In the genomic region with DNA sequence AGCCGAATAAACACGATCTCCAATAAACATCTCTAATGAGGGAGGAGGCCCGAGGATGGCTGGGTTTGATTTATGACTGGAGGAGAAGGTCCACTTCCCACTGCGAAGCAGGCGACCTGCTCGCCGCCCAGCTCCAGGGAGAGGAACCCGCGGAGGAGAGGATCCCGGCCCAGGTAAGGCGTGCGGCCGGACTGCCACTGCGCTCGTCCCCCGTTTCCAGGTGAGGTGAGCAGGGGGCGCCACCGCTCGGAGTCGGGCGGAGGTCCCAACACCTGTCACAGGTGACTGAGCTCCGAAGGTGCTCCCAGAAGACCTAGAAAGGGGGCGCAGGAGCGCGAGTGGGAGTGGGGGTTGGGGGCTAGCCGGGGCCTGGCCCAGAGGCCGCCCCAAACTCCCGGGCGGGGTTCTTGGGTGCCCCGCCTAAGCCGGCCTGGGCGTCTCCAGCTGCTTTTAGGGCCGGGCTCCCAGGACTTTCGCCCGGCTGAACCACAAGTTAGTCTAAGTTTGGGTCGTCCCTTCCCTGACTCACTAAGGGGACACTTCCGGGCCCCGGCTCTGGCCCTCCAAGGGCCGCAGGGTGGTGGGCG, we compare ENCODE assay signal across 9 cellular contexts. TPM values are rescaled to one million over a fixed set of nuclear protein-coding genes. Genes with fewer than 3 reads are reported as not detected.
DNase-seq lines count a peak whose midpoint lies in the region; TF ChIP-seq lines count a peak whose summit lies in the region.
"Had no signal": no experiment of that assay in that cellular context is flagged by ENCODE, and none has a peak within 500 bp of the region (broad histone marks: within the 10 kb centered on the region; RNA-seq: fewer than 3 reads in every experiment).

No MANE protein-coding gene starts in this region.

- peaks cover 79% of the 10 kb centered on the region for H3K27me3 Mint-ChIP-seq in Calu3 (ENCODE audit: unreplicated experiment)

- H3K27me3 ChIP-seq in dorsolateral prefrontal cortex (peaks cover 4 to 97% (median 75%) of the 10 kb centered on the region in 45 donors), neuronal stem cell (ENCODE audit: control insufficient read depth in 3 of 3, insufficient read depth in 3 of 3, low read depth in 1 of 3, low read length in 3 of 3) (peaks cover 37 to 75% (median 71%) of the 10 kb centered on the region in 3 experiments)

- in situ Hi-C loops in KBM-7 (cut with MboI; ENCODE audit: low pct_unique_long_range_greater_than_20kb, low sequenced_read_pairs), result no loop called here

- no peaks in the 10 kb centered on the region for H3K79me1 ChIP-seq in neuronal stem cell (ENCODE audit: low read depth, low read length)

- no CpG with 5 or more reads among the region's 40 CpGs for WGBS in neuronal stem cell (ENCODE audit: extremely low coverage in 2 of 2, insufficient read length in 2 of 2, insufficient replicate concordance in 1 of 2), 2 donors

- H3K36me3 Mint-ChIP-seq in Calu3 (ENCODE audit: insufficient read depth, unreplicated experiment), result peaks cover 6% of the 10 kb centered on the region

- H3K36me3 ChIP-seq in neuronal stem cell (replicated peaks in 1 of 2; ENCODE audit: control insufficient read depth in 2 of 2, insufficient read depth in 2 of 2, low read length in 2 of 2), result no peaks in the 10 kb centered on the region

- no peak overlapping the region for H3K23ac ChIP-seq in neuronal stem cell (ENCODE audit: low read depth, low read length, poor library complexity)

- H2BK15ac ChIP-seq in neuronal stem cell (ENCODE audit: low read length), result no peak overlapping the region

- H3K9ac ChIP-seq in neuronal stem cell (ENCODE audit: low read depth, low read length, poor library complexity), result peak overlapping the region; percentile 63

- peak overlapping the region; percentile 98 for H3K4me2 ChIP-seq in neuronal stem cell (ENCODE audit: insufficient read depth, low read length, poor library complexity, severe bottlenecking)

- no peak overlapping the region for H4K8ac ChIP-seq in neuronal stem cell (ENCODE audit: low read depth, low read length)

- H2AK5ac ChIP-seq in neuronal stem cell (ENCODE audit: low read depth, low read length), result no peak overlapping the region

- H2BK12ac ChIP-seq in neuronal stem cell (ENCODE audit: low read length), result no peak overlapping the region

- intact Hi-C loops in Calu3 (cut with micrococcal nuclease; ENCODE audit: unreplicated experiment), result no loop called here
- intact Hi-C loops in dorsolateral prefrontal cortex (cut with DNase I), result loop anchor here in 1 of 2 donors (10.0 kb wide), 1 partner anchor 422 kb away; no protein-coding TSS in a partner anchor

- H3K9me3 Mint-ChIP-seq in Calu3 (ENCODE audit: low read depth, unreplicated experiment), result no peaks in the 10 kb centered on the region

- H4K91ac ChIP-seq in neuronal stem cell (ENCODE audit: low read depth, low read length, poor library complexity), result no peak overlapping the region

- H3K4me3 ChIP-seq in dorsolateral prefrontal cortex (peak overlapping the region; percentile 9 to 77 (median 52)), neuronal stem cell (ENCODE audit: low read length in 2 of 2) (peak overlapping the region; percentile 59 to 73)

- H3K4me3 Mint-ChIP-seq in Calu3 (ENCODE audit: low read depth, unreplicated experiment), result peak overlapping the region; percentile 61

- H3K27ac Mint-ChIP-seq in Calu3 (ENCODE audit: unreplicated experiment), result no peak overlapping the region

- peak overlapping the region; percentile 81 for H3K18ac ChIP-seq in neuronal stem cell (ENCODE audit: low read length)

- peak overlapping the region; percentile 86 for H2AFZ ChIP-seq in neuronal stem cell (ENCODE audit: low read length)

- no peaks in the 10 kb centered on the region for H3K9me3 ChIP-seq in neuronal stem cell (replicated peaks in 1 of 2; ENCODE audit: control insufficient read depth in 2 of 2, insufficient read depth in 1 of 2, low read depth in 1 of 2, low read length in 2 of 2)

- peaks cover 22% of the 10 kb centered on the region for H3K4me1 Mint-ChIP-seq in Calu3 (ENCODE audit: low read depth, unreplicated experiment)

- peak overlapping the region in 48 of 59 donors; percentile 2 to 93 (median 66) for H3K27ac ChIP-seq in dorsolateral prefrontal cortex
- no peak overlapping the region for H3K27ac ChIP-seq in neuronal stem cell (replicated peaks; ENCODE audit: low read length)

- peaks cover 26 to 29% of the 10 kb centered on the region in 2 donors for H3K4me1 ChIP-seq in neuronal stem cell (ENCODE audit: control insufficient read depth in 2 of 2, insufficient read depth in 1 of 2, low read depth in 1 of 2, low read length in 2 of 2)

- H3K14ac ChIP-seq in neuronal stem cell (ENCODE audit: low read length), result no peak overlapping the region

- TF ChIP-seq CTCF in Calu3 (IDR thresholded peaks at IDR 0.05; ENCODE audit: unreplicated experiment) (no peak), dorsolateral prefrontal cortex (IDR thresholded peaks at IDR 0.05 in 54 of 56, conservative IDR thresholded peaks at IDR 0.05 in 2 of 56; ENCODE audit: low read depth in 1 of 56, partially characterized antibody in 56 of 56) (no peak)

- peak overlapping the region; percentile 88 for H2BK120ac ChIP-seq in neuronal stem cell (ENCODE audit: low read depth, low read length)

- DNase-seq in Calu3, result no peak
- peak; percentile 79 for DNase-seq in HuH-7.5 (ENCODE audit: low spot score)
- no peak for DNase-seq in dorsolateral prefrontal cortex
- peak; percentile 21 for DNase-seq in neuronal stem cell (ENCODE audit: low spot score)
- no peak for DNase-seq in KBM-7
- DNase-seq in NOMO-1 (lab: John Stamatoyannopoulos, UW; ENCODE audit: unreplicated experiment in 2 of 2), result no peak
- no peak for DNase-seq in NCI-H1436 (lab: John Stamatoyannopoulos, UW)
- DNase-seq in activated gamma-delta T cell (lab: John Stamatoyannopoulos, UW), result no peak

- CTCF ChIA-PET in Calu3 (lab: Charles Lee), result no interaction called here

- no TSS peak for BruUV-seq in Calu3 (replicated peaks; lab: Mats Ljungman, UMichigan)

- no peak overlapping the region for H2BK5ac ChIP-seq in neuronal stem cell (ENCODE audit: low read length)

- no peak overlapping the region for H3K4ac ChIP-seq in neuronal stem cell (ENCODE audit: low read length)

RNA-seq across cellular contexts. Expression of gene PAX6, which starts 5.4 kb away (rescaled TPM):
- total RNA-seq in Calu3 (2022), result 0.24 and 0.87 TPM in 2 replicates
- 100 to 1,000 TPM in 1 of 120 experiments, 10 to 100 TPM in 119; 12.4 to 107 (median 33.7) TPM for total RNA-seq in dorsolateral prefrontal cortex
- polyA plus RNA-seq in neuronal stem cell (2013, experiment 1 of 2), result 254 TPM
- 259 TPM for polyA plus RNA-seq in neuronal stem cell (2013, experiment 2 of 2)
- total RNA-seq: Right ventricle myocardium inferior had no signal

Comparison
In these comparisons a context has a peak if more than half of its experiments do, and no peak if none do; other contexts are left out.
1. DNase-seq: peak in HuH-7.5 (single experiment) and neuronal stem cell (single experiment); none in Calu3 (single experiment), dorsolateral prefrontal cortex (0 of 10), KBM-7 (single experiment), NOMO-1 (0 of 2), NCI-H1436 (single experiment) and activated gamma-delta T cell (single experiment).